14 cellular contexts compared by ENCODE assay signal in genomic region chr11:27281740-27282139, GRCh38.
A peak's percentile ranks its signal among the peaks of the same experiment; 100 is the strongest.
DNase-seq lines count a peak whose midpoint lies in the region; ATAC-seq and TF ChIP-seq lines count a peak whose summit lies in the region.
"Had no signal": no experiment of that assay in that cellular context is flagged by ENCODE, and none has a peak within 500 bp of the region (broad histone marks: within the 10 kb centered on the region; RNA-seq: fewer than 3 reads in every experiment).

No MANE protein-coding gene starts in this region.

- no peaks in the 10 kb centered on the region for H3K36me3 ChIP-seq in osteoblast (ENCODE audit: insufficient read depth, low read length)
- H3K36me3 ChIP-seq in suprapubic skin, result no peaks in the 10 kb centered on the region
- no peaks in the 10 kb centered on the region for H3K36me3 ChIP-seq in A673 (ENCODE audit: insufficient read depth, low read length, poor library complexity, severe bottlenecking)
- H3K36me3 ChIP-seq: uterus had no signal

- H3K4me1 ChIP-seq in osteoblast (ENCODE audit: insufficient read depth, low read length) (peaks cover 29% of the 10 kb centered on the region), suprapubic skin (peaks cover 5% of the 10 kb centered on the region), A673 (ENCODE audit: insufficient read depth, low read length, poor library complexity, severe bottlenecking) (peaks cover 29% of the 10 kb centered on the region)

- POLR2A ChIA-PET in A673 (lab: Charles Lee; ENCODE audit: low non-redundant PET), result no interaction called here

- peak overlapping the region; percentile 2 for H3K27ac Mint-ChIP-seq in activated T-helper 2 cell treated with anti-CD3 and anti-CD28 coated beads, Interferon-gamma antibody, Interleukin-2, Interleukin-4, amounts not matched to agents 10 μg/mL and 5 μg/mL and 100 μg/mL, durations not matched to agents 14 hours and 24 hours and 36 hours
- H3K27ac Mint-ChIP-seq: CD8-positive, alpha-beta T cell; T-helper 1 cell treated with Interleukin-12 subunit alpha and Interleukin-12 subunit beta and Interleukin-4 antibody, amounts not matched to agents 30 μg/mL and 1 μg/mL, for 36 hours had no signal

- peak overlapping the region; percentile 51 for H3K4me2 ChIP-seq in osteoblast (ENCODE audit: insufficient read depth, low read length)

- peaks cover 23% of the 10 kb centered on the region for H3K27me3 Mint-ChIP-seq in activated T-helper 2 cell treated with anti-CD3 and anti-CD28 coated beads, Interferon-gamma antibody, Interleukin-2, Interleukin-4, amounts not matched to agents 10 μg/mL and 5 μg/mL and 100 μg/mL, durations not matched to agents 14 hours and 24 hours and 36 hours (ENCODE audit: low read depth)

- ATAC-seq in GM18511 (IDR thresholded peaks at IDR 0.05; ENCODE audit: unreplicated experiment) (peak; percentile 83), HG02852 (IDR thresholded peaks at IDR 0.05; ENCODE audit: unreplicated experiment) (peak; percentile 83)
- ATAC-seq: CD8-positive, alpha-beta T cell had no signal

- H3K4me1 Mint-ChIP-seq in activated T-helper 2 cell treated with anti-CD3 and anti-CD28 coated beads, Interferon-gamma antibody, Interleukin-2, Interleukin-4, amounts not matched to agents 10 μg/mL and 5 μg/mL and 100 μg/mL, durations not matched to agents 14 hours and 24 hours and 36 hours (ENCODE audit: low read depth), result peaks cover 15% of the 10 kb centered on the region

- CTCF ChIA-PET in A673 (lab: Charles Lee), result interaction anchor here (0.9 to 1.8 kb wide), 2 partner anchors 14 to 15 kb away, joined by 4 to 5 read pairs; no protein-coding TSS in a partner anchor

- H3K9me3 Mint-ChIP-seq in activated T-helper 2 cell treated with anti-CD3 and anti-CD28 coated beads, Interferon-gamma antibody, Interleukin-2, Interleukin-4, amounts not matched to agents 10 μg/mL and 5 μg/mL and 100 μg/mL, durations not matched to agents 14 hours and 24 hours and 36 hours, result no peaks in the 10 kb centered on the region
- H3K9me3 Mint-ChIP-seq: CD8-positive, alpha-beta T cell; T-helper 1 cell treated with Interleukin-12 subunit alpha and Interleukin-12 subunit beta and Interleukin-4 antibody, amounts not matched to agents 30 μg/mL and 1 μg/mL, for 36 hours had no signal

- H3K36me3 Mint-ChIP-seq in activated T-helper 2 cell treated with anti-CD3 and anti-CD28 coated beads, Interferon-gamma antibody, Interleukin-2, Interleukin-4, amounts not matched to agents 10 μg/mL and 5 μg/mL and 100 μg/mL, durations not matched to agents 14 hours and 24 hours and 36 hours (ENCODE audit: low read depth), result no peaks in the 10 kb centered on the region
- H3K36me3 Mint-ChIP-seq: CD8-positive, alpha-beta T cell had no signal

- TF ChIP-seq EP300 in suprapubic skin (IDR thresholded peaks at IDR 0.05), result no peak

- TF ChIP-seq CTCF in osteoblast (IDR thresholded peaks at IDR 0.05; ENCODE audit: extremely low read depth, low read depth, low read length) (no peak), suprapubic skin (IDR thresholded peaks at IDR 0.05) (no peak), A673 (conservative IDR thresholded peaks at IDR 0.05; ENCODE audit: low read depth, low read length) (no peak)

- H3K4me3 Mint-ChIP-seq in activated T-helper 2 cell treated with anti-CD3 and anti-CD28 coated beads, Interferon-gamma antibody, Interleukin-2, Interleukin-4, amounts not matched to agents 10 μg/mL and 5 μg/mL and 100 μg/mL, durations not matched to agents 14 hours and 24 hours and 36 hours (ENCODE audit: low read depth), result no peak overlapping the region
- H3K4me3 Mint-ChIP-seq: CD8-positive, alpha-beta T cell; T-helper 1 cell treated with Interleukin-12 subunit alpha and Interleukin-12 subunit beta and Interleukin-4 antibody, amounts not matched to agents 30 μg/mL and 1 μg/mL, for 36 hours had no signal

- H3K9me3 ChIP-seq in osteoblast (ENCODE audit: low read depth, low read length) (no peaks in the 10 kb centered on the region), suprapubic skin (no peaks in the 10 kb centered on the region), A673 (ENCODE audit: low read depth, low read length, poor library complexity, severe bottlenecking) (no peaks in the 10 kb centered on the region)
- H3K9me3 ChIP-seq: uterus had no signal

- no peaks in the 10 kb centered on the region for H3K27me3 ChIP-seq in osteoblast (ENCODE audit: insufficient read depth, low read length)
- H3K27me3 ChIP-seq in suprapubic skin, result no peaks in the 10 kb centered on the region
- H3K27me3 ChIP-seq in A673 (replicated peaks; ENCODE audit: insufficient read depth, low read depth, low read length, poor library complexity), result no peaks in the 10 kb centered on the region
- H3K27me3 ChIP-seq: uterus had no signal

- H3K4me3 ChIP-seq in osteoblast (ENCODE audit: insufficient read depth, low read length), result no peak overlapping the region
- H3K4me3 ChIP-seq in suprapubic skin, result no peak overlapping the region
- no peak overlapping the region for H3K4me3 ChIP-seq in A673 (ENCODE audit: low read depth, low read length, poor library complexity, severe bottlenecking)
- H3K4me3 ChIP-seq: uterus had no signal

- BruUV-seq in A673 (replicated peaks; lab: Mats Ljungman, UMichigan), result no TSS peak

- H2AFZ ChIP-seq in osteoblast (ENCODE audit: low read length), result peak overlapping the region; percentile 42

- no peaks in the 10 kb centered on the region for H3K79me2 ChIP-seq in osteoblast (ENCODE audit: insufficient read depth, low read length)

- no peak for TF ChIP-seq POLR2A in suprapubic skin (IDR thresholded peaks at IDR 0.05)

- H3K27ac ChIP-seq in osteoblast (ENCODE audit: low read depth, low read length) (peak overlapping the region; percentile 91), suprapubic skin (no peak overlapping the region), A673 (ENCODE audit: low read depth, low read length, poor library complexity, severe bottlenecking) (no peak overlapping the region)
- H3K27ac ChIP-seq: uterus had no signal

- 46% methylated on average over 2 of the region's 2 CpGs for WGBS in suprapubic skin

- no peak for DNase-seq in activated T-helper 2 cell treated with anti-CD3 and anti-CD28 coated beads, Interferon-gamma antibody, Interleukin-2, Interleukin-4, amounts not matched to agents 10 μg/mL and 5 μg/mL and 100 μg/mL, durations not matched to agents 14 hours and 24 hours and 36 hours (ENCODE audit: low spot score)
- DNase-seq in osteoblast (ENCODE audit: insufficient read length, low spot score, missing footprints) (no peak), suprapubic skin (ENCODE audit: low spot score in 2 of 2) (no peak), 8988T (no peak), A673 (ENCODE audit: low spot score) (no peak)
- no peak for DNase-seq in activated CD4-positive, CD25-positive, alpha-beta regulatory T cell treated with anti-CD3 and anti-CD28 coated beads, Interleukin-2, amount 50 U/mL, for 72 hours
- DNase-seq: CD8-positive, alpha-beta T cell; effector memory CD4-positive, alpha-beta T cell; KG1; NCI-H187 treated with DMSO at 0.1 percent for 48 hours had no signal

- no peaks in the 10 kb centered on the region for H4K20me1 ChIP-seq in osteoblast (ENCODE audit: insufficient read depth, low read length)

- intact Hi-C loops in activated T-helper 2 cell treated with anti-CD3 and anti-CD28 coated beads, Interferon-gamma antibody, Interleukin-2, Interleukin-4, amounts not matched to agents 10 μg/mL and 5 μg/mL and 100 μg/mL, durations not matched to agents 14 hours and 24 hours and 36 hours (cut with micrococcal nuclease), result loop anchor here (5.0 kb wide), 1 partner anchor 106 kb away; no protein-coding TSS in a partner anchor
- intact Hi-C loops in A673 (cut with micrococcal nuclease; ENCODE audit: unreplicated experiment), result no loop called here
